Comparison of ENCODE assay signal across 8 cellular contexts in genomic region chr4:15756361-15756861, GRCh38. TPM values are rescaled to one million over a fixed set of nuclear protein-coding genes. Genes with fewer than 3 reads are reported as not detected.
A peak's percentile ranks its signal among the peaks of the same experiment; 100 is the strongest.
DNase-seq lines count a peak whose midpoint lies in the region; ATAC-seq, FAIRE-seq and TF ChIP-seq lines count a peak whose summit lies in the region.

No MANE protein-coding gene starts in this region.

- no peak overlapping the region for H3K4ac ChIP-seq in trophoblast cell (ENCODE audit: low read depth, low read length)

- H3K4me2 ChIP-seq in trophoblast cell (ENCODE audit: low read length): no peak overlapping the region

- peak; percentile 77 for DNase-seq in RPMI8226
- peak; percentile 59 for DNase-seq in activated T-helper 9 cell treated with anti-CD3 and anti-CD28 coated beads, Interleukin-2, amount 50 U/mL, for 16 hours (ENCODE audit: low read depth)
- DNase-seq in trophoblast cell: peak; percentile 30 to 62
- no peak for DNase-seq in NCI-H187 treated with DMSO at 0.1 percent for 48 hours (lab: John Stamatoyannopoulos, UW)
- DNase-seq in tibial nerve (ENCODE audit: low spot score in 2 of 2): no peak
- no peak for DNase-seq in kidney

- H3K23ac ChIP-seq in trophoblast cell (ENCODE audit: low read length): no peak overlapping the region

- ATAC-seq in GM19035 (IDR thresholded peaks at IDR 0.05; ENCODE audit: unreplicated experiment) (peak; percentile 88), HG03064 (IDR thresholded peaks at IDR 0.05; ENCODE audit: low read depth, unreplicated experiment) (peak; percentile 78)

- WGBS in trophoblast cell (ENCODE audit: extremely low coverage, insufficient coverage, insufficient read length): no CpG with 5 or more reads among the region's 6 CpGs
- WGBS in tibial nerve, 2 donors: 71 to 75% methylated on average over 6 of the region's 6 CpGs

- H3K27me3 ChIP-seq in trophoblast cell (ENCODE audit: insufficient read depth, low read length): no peaks in the 10 kb centered on the region
- no peaks in the 10 kb centered on the region for H3K27me3 ChIP-seq in tibial nerve

- no peak overlapping the region for H4K8ac ChIP-seq in trophoblast cell (ENCODE audit: low read depth, low read length)

- H3K4me1 ChIP-seq in trophoblast cell (ENCODE audit: control insufficient read depth in 1 of 2, insufficient read depth in 2 of 2, low read length in 2 of 2): no peaks in the 10 kb centered on the region
- no peaks in the 10 kb centered on the region for H3K4me1 ChIP-seq in tibial nerve
- peaks cover 0 to 2% of the 10 kb centered on the region in 2 donors for H3K4me1 ChIP-seq in kidney (ENCODE audit: control insufficient read depth in 1 of 2, insufficient read depth in 1 of 2, low read depth in 1 of 2, low read length in 2 of 2)

- no peak overlapping the region for H2AK5ac ChIP-seq in trophoblast cell (ENCODE audit: low read length)

- intact Hi-C loops in kidney (cut with DNase I): no loop called here

- no peak overlapping the region for H2BK120ac ChIP-seq in trophoblast cell (ENCODE audit: insufficient read depth, low read length, poor library complexity)

- H3K9ac ChIP-seq in trophoblast cell (ENCODE audit: low read length): no peak overlapping the region
- no peak overlapping the region for H3K9ac ChIP-seq in kidney (ENCODE audit: low read length in 2 of 2)

- TF ChIP-seq CTCF in tibial nerve (IDR thresholded peaks at IDR 0.05) (peak in 1 of 5 experiments; percentile 20), kidney (IDR thresholded peaks at IDR 0.05; ENCODE audit: borderline replicate concordance, extremely low read depth, insufficient read depth) (no peak)

- H3K36me3 ChIP-seq in trophoblast cell (ENCODE audit: control insufficient read depth in 1 of 2, insufficient read depth in 2 of 2, low read length in 2 of 2) (no peaks in the 10 kb centered on the region), tibial nerve (peaks cover 0 to 3% (median 0%) of the 10 kb centered on the region in 3 donors), kidney (ENCODE audit: control insufficient read depth in 1 of 2, insufficient read depth in 2 of 2, low read length in 2 of 2) (no peaks in the 10 kb centered on the region)

- H4K91ac ChIP-seq in trophoblast cell (ENCODE audit: low read depth, low read length): no peak overlapping the region

- no peak overlapping the region for H3K18ac ChIP-seq in trophoblast cell (ENCODE audit: low read length)

- H3K4me3 ChIP-seq in trophoblast cell (ENCODE audit: low read depth, low read length) (no peak overlapping the region), tibial nerve (no peak overlapping the region), kidney (ENCODE audit: low read length in 2 of 2) (no peak overlapping the region)

- H3K27ac ChIP-seq in trophoblast cell (ENCODE audit: low read depth, low read length) (no peak overlapping the region), tibial nerve (no peak overlapping the region), kidney (ENCODE audit: low read depth in 2 of 2, low read length in 2 of 2) (no peak overlapping the region)

- no peak overlapping the region for H4K12ac ChIP-seq in trophoblast cell (ENCODE audit: low read depth, low read length)

- no peak for FAIRE-seq in kidney (lab: Jason Lieb, UNC)

- H2BK12ac ChIP-seq in trophoblast cell (ENCODE audit: low read length): no peak overlapping the region

- no peak for TF ChIP-seq POLR2A in tibial nerve (IDR thresholded peaks at IDR 0.05)

- H2AFZ ChIP-seq in trophoblast cell (ENCODE audit: insufficient read depth, low read length, poor library complexity): no peak overlapping the region

- H3K14ac ChIP-seq in trophoblast cell (ENCODE audit: low read length): no peak overlapping the region

- peaks cover 2% of the 10 kb centered on the region for H3K9me3 ChIP-seq in trophoblast cell (ENCODE audit: insufficient read depth, low read depth, low read length)
- H3K9me3 ChIP-seq in tibial nerve: no peaks in the 10 kb centered on the region
- H3K9me3 ChIP-seq in kidney (ENCODE audit: control insufficient read depth in 1 of 2, low read length in 2 of 2): no peaks in the 10 kb centered on the region

- H2BK5ac ChIP-seq in trophoblast cell (ENCODE audit: low read depth, low read length, poor library complexity): no peak overlapping the region

- no peaks in the 10 kb centered on the region for H3K79me1 ChIP-seq in trophoblast cell (ENCODE audit: low read length)

- TF ChIP-seq EP300 in tibial nerve (IDR thresholded peaks at IDR 0.05): no peak

- no peaks in the 10 kb centered on the region for H3K79me2 ChIP-seq in trophoblast cell (ENCODE audit: control insufficient read depth, insufficient read depth, low read length, poor library complexity)

RNA-seq across cellular contexts. Expression of gene CD38, which starts 21.7 kb away (rescaled TPM):
- 0.01 and 0.03 TPM in 2 replicates for polyA plus RNA-seq in trophoblast cell (2013)
- total RNA-seq in tibial nerve (10 to 100 TPM in 1 of 4 donors, 1 to 10 TPM in 3; 3.0 to 12.1 (median 6.7) TPM), kidney (8.9 TPM)
- 0.15 TPM for polyA plus RNA-seq in kidney (ENCODE audit: insufficient read depth, low read depth, low replicate concordance)

RNA-seq across cellular contexts. Expression of gene BST1, which starts 53.5 kb away (rescaled TPM):
- 0.24 and 0.40 TPM in 2 replicates for polyA plus RNA-seq in trophoblast cell (2013)
- total RNA-seq in tibial nerve (10 to 100 TPM in 3 of 4 donors, 1 to 10 TPM in 1; 7.3 to 21.0 (median 11.9) TPM), kidney (5.3 TPM)
- polyA plus RNA-seq in kidney (ENCODE audit: insufficient read depth, low read depth, low replicate concordance): 19.0 TPM

Comparison
In these comparisons a context has a peak if more than half of its experiments do, and no peak if none do; other contexts are left out.
1. DNase-seq: peak in RPMI8226 (single experiment), activated T-helper 9 cell treated with anti-CD3 and anti-CD28 coated beads, Interleukin-2, amount 50 U/mL, for 16 hours (single experiment) and trophoblast cell (2 of 2); none in NCI-H187 treated with DMSO at 0.1 percent for 48 hours (single experiment), tibial nerve (0 of 2) and kidney (single experiment).